8 cellular contexts compared by ENCODE assay signal in genomic region chr5:88729476-88730182, GRCh38.
A peak's percentile ranks its signal among the peaks of the same experiment; 100 is the strongest.
DNase-seq lines count a peak whose midpoint lies in the region; ATAC-seq and TF ChIP-seq lines count a peak whose summit lies in the region.

No MANE protein-coding gene starts in this region.

- no peak overlapping the region for H3K4me2 ChIP-seq in Karpas-422 (ENCODE audit: low read depth, low read length, poor library complexity, severe bottlenecking)

- DNase-seq in COR-L47 (lab: John Stamatoyannopoulos, UW) (peak; percentile 82), Karpas-422 (peak; percentile 94), Panc1 (ENCODE audit: low read depth, low spot score) (peak; percentile 73), foreskin fibroblast (peak; percentile 62 to 86), osteocyte (ENCODE audit: extremely low spot score, unreplicated experiment) (no peak), ureter (ENCODE audit: low spot score) (peak; percentile 72)
- peak; percentile 14 for DNase-seq in activated T-helper 1 cell treated with anti-CD3 and anti-CD28 coated beads, Interleukin-12 subunit alpha, Interleukin-12 subunit beta, Interleukin-2, Interleukin-4 antibody, amounts not matched to agents 30 ng/mL and 10 ng/mL and 1 ng/mL, durations not matched to agents 14 hours and 24 hours and 36 hours (ENCODE audit: low spot score)

- CTCF ChIA-PET in Panc1 (lab: Charles Lee), result interaction anchor here (0.6 to 1.3 kb wide), 3 partner anchors 22 to 441 kb away, joined by 3 to 7 read pairs (median 3); no protein-coding TSS in a partner anchor

- H2AFZ ChIP-seq in Karpas-422 (ENCODE audit: low read length), result no peak overlapping the region

- H3K9me3 Mint-ChIP-seq in activated T-helper 1 cell treated with anti-CD3 and anti-CD28 coated beads, Interleukin-12 subunit alpha, Interleukin-12 subunit beta, Interleukin-2, Interleukin-4 antibody, amounts not matched to agents 30 ng/mL and 10 ng/mL and 1 ng/mL, durations not matched to agents 14 hours and 24 hours and 36 hours, result no peaks in the 10 kb centered on the region
- H3K9me3 Mint-ChIP-seq in osteocyte (ENCODE audit: unreplicated experiment), result no peaks in the 10 kb centered on the region

- H3K79me2 ChIP-seq in Karpas-422 (ENCODE audit: low read length), result peaks cover 19% of the 10 kb centered on the region; the same call in 1 of the 2 replicates

- in situ Hi-C loops in Panc1 (cut with HindIII; ENCODE audit: low pct_unique_long_range_greater_than_20kb, low sequenced_read_pairs), result no loop called here

- H3K4me1 Mint-ChIP-seq in activated T-helper 1 cell treated with anti-CD3 and anti-CD28 coated beads, Interleukin-12 subunit alpha, Interleukin-12 subunit beta, Interleukin-2, Interleukin-4 antibody, amounts not matched to agents 30 ng/mL and 10 ng/mL and 1 ng/mL, durations not matched to agents 14 hours and 24 hours and 36 hours (ENCODE audit: low read depth), result peaks cover 5% of the 10 kb centered on the region
- H3K4me1 Mint-ChIP-seq in osteocyte (ENCODE audit: unreplicated experiment), result no peaks in the 10 kb centered on the region

- H3K9ac ChIP-seq in Karpas-422 (ENCODE audit: low read length), result no peak overlapping the region

- peaks cover 9% of the 10 kb centered on the region for H3K27me3 Mint-ChIP-seq in activated T-helper 1 cell treated with anti-CD3 and anti-CD28 coated beads, Interleukin-12 subunit alpha, Interleukin-12 subunit beta, Interleukin-2, Interleukin-4 antibody, amounts not matched to agents 30 ng/mL and 10 ng/mL and 1 ng/mL, durations not matched to agents 14 hours and 24 hours and 36 hours (ENCODE audit: insufficient read depth)
- no peaks in the 10 kb centered on the region for H3K27me3 Mint-ChIP-seq in osteocyte (ENCODE audit: unreplicated experiment)

- H3K36me3 ChIP-seq in Karpas-422 (ENCODE audit: insufficient read depth, low read length), result peaks cover 40% of the 10 kb centered on the region
- H3K36me3 ChIP-seq in Panc1 (ENCODE audit: control insufficient read depth, insufficient read depth, low read length), result no peaks in the 10 kb centered on the region

- H3K27me3 ChIP-seq in Karpas-422 (ENCODE audit: low read length), result no peaks in the 10 kb centered on the region
- no peaks in the 10 kb centered on the region for H3K27me3 ChIP-seq in Panc1 (ENCODE audit: control insufficient read depth, insufficient read depth, low read length)

- no peaks in the 10 kb centered on the region for H3K36me3 Mint-ChIP-seq in activated T-helper 1 cell treated with anti-CD3 and anti-CD28 coated beads, Interleukin-12 subunit alpha, Interleukin-12 subunit beta, Interleukin-2, Interleukin-4 antibody, amounts not matched to agents 30 ng/mL and 10 ng/mL and 1 ng/mL, durations not matched to agents 14 hours and 24 hours and 36 hours (ENCODE audit: low read depth)
- H3K36me3 Mint-ChIP-seq in osteocyte (ENCODE audit: unreplicated experiment), result no peaks in the 10 kb centered on the region

- no peaks in the 10 kb centered on the region for H3K9me2 ChIP-seq in Karpas-422 (replicated peaks; ENCODE audit: insufficient read depth, low read length)

- BruUV-seq in Panc1 (replicated peaks; lab: Mats Ljungman, UMichigan), result no TSS peak

- H3K4me3 ChIP-seq in Karpas-422 (ENCODE audit: low read length) (no peak overlapping the region), Panc1 (ENCODE audit: low read depth in 2 of 2, low read length in 2 of 2) (no peak overlapping the region), foreskin fibroblast (ENCODE audit: low read depth in 1 of 2, low read length in 2 of 2) (no peak overlapping the region)

- TF ChIP-seq CTCF in Panc1 (IDR thresholded peaks at IDR 0.05), result peak; percentile 71; the same call in 1 of the 2 replicates
- peak; percentile 60 for TF ChIP-seq CTCF in foreskin fibroblast (IDR thresholded peaks at IDR 0.05; ENCODE audit: low read depth, low read length)
- TF ChIP-seq CTCF in osteocyte (IDR thresholded peaks at IDR 0.05), result peak; percentile 81

- peak; percentile 35 for ATAC-seq in GM21528 (IDR thresholded peaks at IDR 0.05; ENCODE audit: low FRiP score, unreplicated experiment)
- peak; percentile 94 for ATAC-seq in Panc1

- no peak overlapping the region for H3K4me3 Mint-ChIP-seq in activated T-helper 1 cell treated with anti-CD3 and anti-CD28 coated beads, Interleukin-12 subunit alpha, Interleukin-12 subunit beta, Interleukin-2, Interleukin-4 antibody, amounts not matched to agents 30 ng/mL and 10 ng/mL and 1 ng/mL, durations not matched to agents 14 hours and 24 hours and 36 hours
- H3K4me3 Mint-ChIP-seq in osteocyte (ENCODE audit: unreplicated experiment), result no peak overlapping the region

- H4K20me1 ChIP-seq in Karpas-422 (ENCODE audit: insufficient read depth, low read depth, low read length), result no peaks in the 10 kb centered on the region

- no peak overlapping the region for H3K27ac Mint-ChIP-seq in activated T-helper 1 cell treated with anti-CD3 and anti-CD28 coated beads, Interleukin-12 subunit alpha, Interleukin-12 subunit beta, Interleukin-2, Interleukin-4 antibody, amounts not matched to agents 30 ng/mL and 10 ng/mL and 1 ng/mL, durations not matched to agents 14 hours and 24 hours and 36 hours
- no peak overlapping the region for H3K27ac Mint-ChIP-seq in osteocyte (ENCODE audit: unreplicated experiment)

- H3K27ac ChIP-seq in Karpas-422 (ENCODE audit: low read length), result peak overlapping the region; percentile 94
- no peak overlapping the region; the same call in 1 of the 2 replicates for H3K27ac ChIP-seq in Panc1 (ENCODE audit: low read length)

- POLR2A ChIA-PET in Panc1 (lab: Charles Lee), result interaction anchor here (0.6 kb wide), 1 partner anchor 34 kb away, joined by 6 read pairs; no protein-coding TSS in a partner anchor

- H3K9me3 ChIP-seq in Karpas-422 (ENCODE audit: low read length) (no peaks in the 10 kb centered on the region), Panc1 (ENCODE audit: control insufficient read depth, insufficient read depth, low read depth, low read length) (no peaks in the 10 kb centered on the region)

- peaks cover 48% of the 10 kb centered on the region for H3K4me1 ChIP-seq in Karpas-422 (ENCODE audit: low read length)
- H3K4me1 ChIP-seq in Panc1 (ENCODE audit: control insufficient read depth, insufficient read depth, low read length), result peaks cover 10% of the 10 kb centered on the region

- intact Hi-C loops in Panc1 (cut with micrococcal nuclease; ENCODE audit: unreplicated experiment), result loop anchor here (2.0 to 5.0 kb wide), 3 partner anchors 153 to 1658 kb away; partner anchors contain the start of gene MEF2C
- intact Hi-C loops in activated T-helper 1 cell treated with anti-CD3 and anti-CD28 coated beads, Interleukin-12 subunit alpha, Interleukin-12 subunit beta, Interleukin-2, Interleukin-4 antibody, amounts not matched to agents 30 ng/mL and 10 ng/mL and 1 ng/mL, durations not matched to agents 14 hours and 24 hours and 36 hours (cut with micrococcal nuclease), result loop anchor here (1.0 to 10.0 kb wide), 5 partner anchors 153 to 1798 kb away; partner anchors contain the start of genes LYSMD3 and MEF2C
